19 cellular contexts compared by ENCODE assay signal in the genomic region with DNA sequence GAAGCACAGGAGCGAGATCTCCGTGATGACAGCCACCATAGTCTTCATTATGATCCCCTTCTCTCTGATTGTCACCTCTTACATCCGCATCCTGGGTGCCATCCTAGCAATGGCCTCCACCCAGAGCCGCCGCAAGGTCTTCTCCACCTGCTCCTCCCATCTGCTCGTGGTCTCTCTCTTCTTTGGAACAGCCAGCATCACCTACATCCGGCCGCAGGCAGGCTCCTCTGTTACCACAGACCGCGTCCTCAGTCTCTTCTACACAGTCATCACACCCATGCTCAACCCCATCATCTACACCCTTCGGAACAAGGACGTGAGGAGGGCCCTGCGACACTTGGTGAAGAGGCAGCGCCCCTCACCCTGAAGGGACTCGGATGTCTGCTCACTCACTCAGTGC. TPM values are rescaled to one million over a fixed set of nuclear protein-coding genes. Genes with fewer than 3 reads are reported as not detected.
DNase-seq lines count a peak whose midpoint lies in the region; ATAC-seq and TF ChIP-seq lines count a peak whose summit lies in the region.
"Had no signal": no experiment of that assay in that cellular context is flagged by ENCODE, and none has a peak within 500 bp of the region (broad histone marks: within the 10 kb centered on the region; RNA-seq: fewer than 3 reads in every experiment).

No MANE protein-coding gene starts in this region.

- ATAC-seq in GM18505 (IDR thresholded peaks at IDR 0.05; ENCODE audit: unreplicated experiment) = no peak
- ATAC-seq: Panc1 had no signal

- no peaks in the 10 kb centered on the region for H3K27me3 Mint-ChIP-seq in T-helper 2 cell treated with Interferon-gamma antibody and Interleukin-4, amounts not matched to agents 5 μg/mL and 100 μg/mL, for 36 hours (ENCODE audit: low read depth)
- peaks cover 15% of the 10 kb centered on the region for H3K27me3 Mint-ChIP-seq in neural progenitor cell (ENCODE audit: insufficient read depth, low read depth)

- H3K9me3 ChIP-seq in neural progenitor cell (ENCODE audit: low read depth) = no peaks in the 10 kb centered on the region
- no peaks in the 10 kb centered on the region for H3K9me3 ChIP-seq in osteoblast (ENCODE audit: low read depth, low read length)
- H3K9me3 ChIP-seq: esophagus muscularis mucosa, prostate gland, SK-N-SH had no signal

- H3K9ac ChIP-seq in neural progenitor cell = no peak overlapping the region
- H3K9ac ChIP-seq: SK-N-SH had no signal

- H3K27me3 ChIP-seq in neural progenitor cell (no peaks in the 10 kb centered on the region), osteoblast (ENCODE audit: insufficient read depth, low read length) (peaks cover 54% of the 10 kb centered on the region)
- H3K27me3 ChIP-seq: esophagus muscularis mucosa had no signal

- H3K36me3 ChIP-seq in neural progenitor cell (no peaks in the 10 kb centered on the region), osteoblast (ENCODE audit: insufficient read depth, low read length) (no peaks in the 10 kb centered on the region)
- H3K36me3 ChIP-seq: esophagus muscularis mucosa, prostate gland had no signal

- no peaks in the 10 kb centered on the region for H3F3A ChIP-seq in neural progenitor cell (ENCODE audit: low read depth)

- H3K4me3 Mint-ChIP-seq in T-helper 2 cell treated with Interferon-gamma antibody and Interleukin-4, amounts not matched to agents 5 μg/mL and 100 μg/mL, for 36 hours = peak overlapping the region; percentile 77
- H3K4me3 Mint-ChIP-seq in neural progenitor cell = peak overlapping the region; percentile 24
- H3K4me3 Mint-ChIP-seq: brain had no signal

- no peak for TF ChIP-seq POLR2A in GM18505 (IDR thresholded peaks at IDR 0.05; ENCODE audit: borderline replicate concordance, extremely low read depth, insufficient read depth, insufficient read length)

- H3K4me3 ChIP-seq in neural progenitor cell (no peak overlapping the region), osteoblast (ENCODE audit: insufficient read depth, low read length) (no peak overlapping the region)
- H3K4me3 ChIP-seq: esophagus muscularis mucosa, prostate gland had no signal

- peak; percentile 31 for DNase-seq in activated T-cell treated with anti-CD3 and anti-CD28 coated beads, Interleukin-2, amount 50 U/mL, for 1 hour
- DNase-seq in activated T-cell treated with anti-CD3 and anti-CD28 coated beads for 4 hours (no peak), neural progenitor cell (ENCODE audit: low spot score) (no peak), COLO829 (ENCODE audit: low spot score) (no peak), osteoblast (ENCODE audit: insufficient read length, low spot score, missing footprints) (no peak)
- peak; percentile 35 for DNase-seq in T-helper 2 cell treated with Interferon-gamma antibody and Interleukin-4, amounts not matched to agents 5 μg/mL and 100 μg/mL, for 36 hours (ENCODE audit: low spot score)
- DNase-seq in activated effector memory CD4-positive, alpha-beta T cell treated with anti-CD3 and anti-CD28 coated beads, Interleukin-2, amount 50 U/mL, for 16 hours = peak; percentile 74
- DNase-seq: IMR-90, NCI-H2107, SK-N-SH had no signal

- peaks cover 10% of the 10 kb centered on the region for H3K4me1 Mint-ChIP-seq in T-helper 2 cell treated with Interferon-gamma antibody and Interleukin-4, amounts not matched to agents 5 μg/mL and 100 μg/mL, for 36 hours (ENCODE audit: low read depth)
- H3K4me1 Mint-ChIP-seq in neural progenitor cell = no peaks in the 10 kb centered on the region
- H3K4me1 Mint-ChIP-seq: brain had no signal

- H2AFZ ChIP-seq in neural progenitor cell (replicated peaks) (no peak overlapping the region), osteoblast (ENCODE audit: low read length) (no peak overlapping the region)

- H3K36me3 Mint-ChIP-seq in T-helper 2 cell treated with Interferon-gamma antibody and Interleukin-4, amounts not matched to agents 5 μg/mL and 100 μg/mL, for 36 hours (ENCODE audit: low read depth) = no peaks in the 10 kb centered on the region
- no peaks in the 10 kb centered on the region for H3K36me3 Mint-ChIP-seq in neural progenitor cell
- H3K36me3 Mint-ChIP-seq: brain had no signal

- H3K4me2 ChIP-seq in neural progenitor cell (no peak overlapping the region), osteoblast (ENCODE audit: insufficient read depth, low read length) (no peak overlapping the region)
- H3K4me2 ChIP-seq: SK-N-SH had no signal

- no peaks in the 10 kb centered on the region for H4K20me1 ChIP-seq in neural progenitor cell (ENCODE audit: low read depth)
- no peaks in the 10 kb centered on the region for H4K20me1 ChIP-seq in osteoblast (ENCODE audit: insufficient read depth, low read length)

- H3K79me2 ChIP-seq in neural progenitor cell (ENCODE audit: low read depth) = no peaks in the 10 kb centered on the region
- H3K79me2 ChIP-seq in osteoblast (ENCODE audit: insufficient read depth, low read length) = no peaks in the 10 kb centered on the region

- H3K4me1 ChIP-seq in neural progenitor cell = no peaks in the 10 kb centered on the region
- no peaks in the 10 kb centered on the region for H3K4me1 ChIP-seq in osteoblast (ENCODE audit: insufficient read depth, low read length)
- H3K4me1 ChIP-seq: esophagus muscularis mucosa, prostate gland had no signal

- H3K27ac Mint-ChIP-seq in T-helper 2 cell treated with Interferon-gamma antibody and Interleukin-4, amounts not matched to agents 5 μg/mL and 100 μg/mL, for 36 hours = peak overlapping the region; percentile 85
- peak overlapping the region; percentile 24 for H3K27ac Mint-ChIP-seq in neural progenitor cell
- H3K27ac Mint-ChIP-seq: brain had no signal

- H3K27ac ChIP-seq in neural progenitor cell = no peak overlapping the region
- H3K27ac ChIP-seq in osteoblast (ENCODE audit: low read depth, low read length) = no peak overlapping the region
- H3K27ac ChIP-seq: esophagus muscularis mucosa, prostate gland had no signal

- TF ChIP-seq CTCF in neural progenitor cell (IDR thresholded peaks at IDR 0.05) (no peak), osteoblast (IDR thresholded peaks at IDR 0.05; ENCODE audit: extremely low read depth, low read depth, low read length) (no peak)

- no peaks in the 10 kb centered on the region for H3K9me3 Mint-ChIP-seq in T-helper 2 cell treated with Interferon-gamma antibody and Interleukin-4, amounts not matched to agents 5 μg/mL and 100 μg/mL, for 36 hours
- H3K9me3 Mint-ChIP-seq in neural progenitor cell = peaks cover 4% of the 10 kb centered on the region
- H3K9me3 Mint-ChIP-seq: brain had no signal

RNA-seq across cellular contexts. Expression of gene OR10P1, which starts 0.8 kb away (rescaled TPM):
- not detected in 2 replicates for total RNA-seq in neural progenitor cell (ENCODE audit: low replicate concordance)
- not detected in 2 replicates for total RNA-seq in osteoblast
- total RNA-seq: dermis microvascular lymphatic vessel endothelial cell, esophagus muscularis mucosa, IMR-90, liver, myocyte, prostate gland, subcutaneous adipose tissue had no signal

Comparison
In these comparisons a context has a peak if more than half of its experiments do, and no peak if none do; other contexts are left out.
1. DNase-seq: peak in activated T-cell treated with anti-CD3 and anti-CD28 coated beads, Interleukin-2, amount 50 U/mL, for 1 hour (single experiment), T-helper 2 cell treated with Interferon-gamma antibody and Interleukin-4, amounts not matched to agents 5 μg/mL and 100 μg/mL, for 36 hours (single experiment) and activated effector memory CD4-positive, alpha-beta T cell treated with anti-CD3 and anti-CD28 coated beads, Interleukin-2, amount 50 U/mL, for 16 hours (single experiment); none in activated T-cell treated with anti-CD3 and anti-CD28 coated beads for 4 hours (single experiment), neural progenitor cell (single experiment), COLO829 (single experiment) and osteoblast (single experiment).